In genomic region chr19:48311384-48311783, GRCh38 we compare ENCODE assay signal across 25 cellular contexts. TPM values are rescaled to one million over a fixed set of nuclear protein-coding genes. Genes with fewer than 3 reads are reported as not detected.
"Had no signal": no experiment of that assay in that cellular context is flagged by ENCODE, and none has a peak within 500 bp of the region (broad histone marks: within the 10 kb centered on the region; RNA-seq: fewer than 3 reads in every experiment).

No MANE protein-coding gene starts in this region.

- H3K9me3 ChIP-seq: SJSA1 had no signal

- H3K4me3 ChIP-seq: SJSA1, SK-N-MC had no signal

- DNase-seq: KBM-7, MV-4-11, NCI-H1048, NCI-H1105, NCI-H1417, NCI-H1436 treated with DMSO at 0.1 percent for 48 hours, NCI-H1694, NCI-H1930, NCI-H2081, NCI-H2171, NCI-H226, NCI-H446, NCI-H510A, NCI-H524 treated with DMSO at 0.1 percent for 48 hours, NCI-H69, NCI-H774, Right ventricle myocardium superior, RPMI8226, SIG-M5 had no signal

- H3K4me1 ChIP-seq: SJSA1 had no signal

- FAIRE-seq: RCC 7860 had no signal

- H3K27me3 ChIP-seq: SJSA1 had no signal

- H3K36me3 ChIP-seq: SJSA1 had no signal

- H3K27ac ChIP-seq: SJSA1, SK-N-MC had no signal

RNA-seq across cellular contexts. Expression of gene EMP3, which starts 14.0 kb away (rescaled TPM):
- total RNA-seq: HT-29 had no signal

RNA-seq across cellular contexts. Expression of gene ZNF114, which starts 41.5 kb away (rescaled TPM):
- total RNA-seq: HT-29, LHCN-M2, MCF 10A had no signal

RNA-seq across cellular contexts. Expression of gene SYNGR4, which starts 52.8 kb away (rescaled TPM):
- total RNA-seq: LHCN-M2, MCF 10A, Right ventricle myocardium superior, SJSA1 had no signal
